ENCODE assay signal across 14 cellular contexts in the genomic region with DNA sequence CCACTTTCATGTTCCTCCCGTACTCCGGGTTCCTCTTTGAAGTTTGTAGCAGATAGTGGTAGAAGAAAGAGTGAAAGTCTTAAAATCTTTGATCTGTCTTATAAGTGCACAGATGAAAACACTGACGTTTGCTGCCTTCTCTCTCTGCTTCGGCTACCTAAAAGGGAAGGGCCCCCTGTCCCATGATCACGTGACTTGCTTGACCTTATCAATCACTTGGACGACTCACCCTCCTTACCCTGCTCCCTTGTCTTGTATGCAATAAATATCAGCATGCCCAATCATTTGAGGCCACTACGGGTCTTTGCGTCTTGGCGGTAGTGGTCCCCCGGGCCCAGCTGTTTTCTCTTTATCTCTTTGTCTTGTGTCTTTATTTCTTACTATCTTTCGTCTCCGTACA. TPM values are rescaled to one million over a fixed set of nuclear protein-coding genes. Genes with fewer than 3 reads are reported as not detected.
"Had no signal": no experiment of that assay in that cellular context is flagged by ENCODE, and none has a peak within 500 bp of the region (broad histone marks: within the 10 kb centered on the region; RNA-seq: fewer than 3 reads in every experiment).

No MANE protein-coding gene starts in this region.

RNA-seq across cellular contexts. Expression of gene SMCO1, which starts 6.1 kb away (rescaled TPM):
- total RNA-seq: stomach, subcutaneous adipose tissue, suprapubic skin, temporal lobe, thoracic aorta, thyroid gland, tibial nerve, transverse colon, upper lobe of left lung, upper lobe of right lung, ureter, urinary bladder, uterus, vagina had no signal
- polyA plus RNA-seq: stomach, urinary bladder had no signal
